1 cellular context compared by ENCODE assay signal in the genomic region with DNA sequence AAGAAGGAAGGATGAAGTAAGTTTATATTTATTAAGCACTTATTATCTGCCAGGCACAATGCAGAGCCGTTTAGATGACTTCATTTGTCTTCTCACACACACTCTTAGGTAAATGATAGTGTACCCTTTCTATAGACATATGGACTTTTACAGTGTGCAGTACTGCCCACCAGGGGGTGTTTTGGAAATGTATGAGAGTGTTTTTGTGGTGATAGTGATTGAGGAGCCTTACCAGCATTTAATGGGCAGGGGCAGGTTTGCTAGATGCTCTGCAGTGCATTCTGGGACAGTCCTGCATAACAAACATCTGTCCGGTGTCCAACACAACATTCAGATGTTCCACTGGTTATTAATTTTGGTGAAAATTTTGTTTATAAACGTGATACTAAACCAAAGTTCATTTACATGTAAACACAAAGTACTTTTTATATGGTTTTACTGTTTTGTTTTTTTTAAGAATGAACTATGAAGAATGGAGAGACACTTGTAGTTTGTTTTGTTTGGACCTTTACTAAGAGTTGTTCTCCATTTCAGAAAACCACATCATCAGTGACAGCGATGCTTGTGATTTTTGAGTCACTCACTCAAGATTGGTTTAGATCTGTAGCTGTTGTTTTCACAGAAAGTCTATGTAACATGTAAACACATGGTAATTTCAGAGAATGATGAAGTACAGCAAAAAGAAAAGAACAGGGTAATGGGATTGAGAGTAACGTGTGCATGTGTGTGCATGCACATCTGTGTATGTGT.
TF ChIP-seq lines count a peak whose summit lies in the region.

No MANE protein-coding gene starts in this region.

TF ChIP-seq in GM12878, 131 proteins besides CTCF, POLR2A, EP300 and RAD21:
- TF ChIP-seq JUNB (IDR thresholded peaks at IDR 0.05) (no peak), BMI1 (IDR thresholded peaks at IDR 0.05; ENCODE audit: borderline replicate concordance) (no peak), MEF2A (IDR thresholded peaks at IDR 0.05; ENCODE audit: insufficient read depth, low read depth, low read length) (no peak)
- TF ChIP-seq, protein P1, sequence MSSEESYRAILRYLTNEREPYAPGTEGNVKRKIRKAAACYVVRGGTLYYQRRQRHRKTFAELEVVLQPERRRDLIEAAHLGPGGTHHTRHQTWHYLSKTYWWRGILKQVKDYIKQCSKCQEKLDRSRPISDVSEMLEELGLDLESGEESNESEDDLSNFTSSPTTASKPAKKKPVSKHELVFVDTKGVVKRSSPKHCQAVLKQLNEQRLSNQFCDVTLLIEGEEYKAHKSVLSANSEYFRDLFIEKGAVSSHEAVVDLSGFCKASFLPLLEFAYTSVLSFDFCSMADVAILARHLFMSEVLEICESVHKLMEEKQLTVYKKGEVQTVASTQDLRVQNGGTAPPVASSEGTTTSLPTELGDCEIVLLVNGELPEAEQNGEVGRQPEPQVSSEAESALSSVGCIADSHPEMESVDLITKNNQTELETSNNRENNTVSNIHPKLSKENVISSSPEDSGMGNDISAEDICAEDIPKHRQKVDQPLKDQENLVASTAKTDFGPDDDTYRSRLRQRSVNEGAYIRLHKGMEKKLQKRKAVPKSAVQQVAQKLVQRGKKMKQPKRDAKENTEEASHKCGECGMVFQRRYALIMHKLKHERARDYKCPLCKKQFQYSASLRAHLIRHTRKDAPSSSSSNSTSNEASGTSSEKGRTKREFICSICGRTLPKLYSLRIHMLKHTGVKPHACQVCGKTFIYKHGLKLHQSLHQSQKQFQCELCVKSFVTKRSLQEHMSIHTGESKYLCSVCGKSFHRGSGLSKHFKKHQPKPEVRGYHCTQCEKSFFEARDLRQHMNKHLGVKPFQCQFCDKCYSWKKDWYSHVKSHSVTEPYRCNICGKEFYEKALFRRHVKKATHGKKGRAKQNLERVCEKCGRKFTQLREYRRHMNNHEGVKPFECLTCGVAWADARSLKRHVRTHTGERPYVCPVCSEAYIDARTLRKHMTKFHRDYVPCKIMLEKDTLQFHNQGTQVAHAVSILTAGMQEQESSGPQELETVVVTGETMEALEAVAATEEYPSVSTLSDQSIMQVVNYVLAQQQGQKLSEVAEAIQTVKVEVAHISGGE (CRISPR knock-in tag; IDR thresholded peaks at IDR 0.05) = no peak
